ENCODE assay signal across 8 cellular contexts in genomic region chrX:57592894-57593215, GRCh38. TPM values are rescaled to one million over a fixed set of nuclear protein-coding genes. Genes with fewer than 3 reads are reported as not detected.
DNase-seq lines count a peak whose midpoint lies in the region; TF ChIP-seq lines count a peak whose summit lies in the region.
"Not testable (repeated sequence)": the region's sequence is repeated elsewhere in the genome, so short reads cannot be mapped to it uniquely, and the experiment has no call there.

No MANE protein-coding gene starts in this region.

- 20 to 36% (median 32%) methylated on average over 1 to 14 of the region's 15 CpGs; no CpG with 5 or more reads in 1 of the 4 donors for WGBS in adrenal gland, 4 donors
- WGBS in urinary bladder, result 19% methylated on average over 15 of the region's 15 CpGs

- H3K27ac ChIP-seq in adrenal gland, result peak overlapping the region; percentile 76 to 95 (median 87)
- H3K27ac ChIP-seq in cardiac muscle cell, result peak overlapping the region; percentile 95
- peak overlapping the region; percentile 83 for H3K27ac ChIP-seq in urinary bladder (ENCODE audit: low read depth)

- H3K27ac Mint-ChIP-seq in neural crest cell (ENCODE audit: unreplicated experiment), result not testable (repeated sequence)

- H3K27me3 Mint-ChIP-seq in neural crest cell (ENCODE audit: low read depth), result not testable (repeated sequence)

- intact Hi-C loops in adrenal gland (cut with DNase I), result not testable (repeated sequence)

- H3K9me3 Mint-ChIP-seq in neural crest cell, result not testable (repeated sequence)

- H3K36me3 Mint-ChIP-seq in neural crest cell (ENCODE audit: low read depth), result not testable (repeated sequence)

- H3K4me1 ChIP-seq in HAP-1 (peaks cover 26% of the 10 kb centered on the region), adrenal gland (replicated peaks in 1 of 2) (peaks cover 12 to 25% of the 10 kb centered on the region in 2 donors), cardiac muscle cell (ENCODE audit: low read depth) (peaks cover 15% of the 10 kb centered on the region)
- not testable (repeated sequence) for H3K4me1 ChIP-seq in urinary bladder (ENCODE audit: insufficient read depth)

- peaks cover 38% of the 10 kb centered on the region for H3K4me1 Mint-ChIP-seq in neural crest cell

- H3K4me3 Mint-ChIP-seq in neural crest cell, result peak overlapping the region; percentile 71

- peak; percentile 8 for TF ChIP-seq CTCF in GM12865 (IDR thresholded peaks at IDR 0.05; ENCODE audit: insufficient read depth, low read depth, low read length, missing control alignments)
- TF ChIP-seq CTCF in adrenal gland (IDR thresholded peaks at IDR 0.05); cardiac muscle cell (IDR thresholded peaks at IDR 0.05; ENCODE audit: low read depth, low read length): not testable (repeated sequence)
- peak; percentile 39 for TF ChIP-seq CTCF in neural crest cell (conservative IDR thresholded peaks at IDR 0.05)

- in situ Hi-C loops in HAP-1 (cut with MboI; ENCODE audit: low sequenced_read_pairs), result loop anchor here (25.0 kb wide), 2 partner anchors 194 to 319 kb away; partner anchors contain the start of gene ZXDA

- H3K9me3 ChIP-seq in HAP-1; adrenal gland (replicated peaks in 1 of 3); cardiac muscle cell (ENCODE audit: low read depth): not testable (repeated sequence)

- DNase-seq in GM12865 (ENCODE audit: low read depth) (peak; percentile 76), HAP-1 (ENCODE audit: low spot score in 2 of 2) (peak; percentile 61 to 80), SHP77 (lab: John Stamatoyannopoulos, UW) (peak; percentile 77 to 80), adrenal gland (peak in 5 of 7 donors; percentile 17 to 64 (median 38)), cardiac muscle cell (ENCODE audit: low read depth in 1 of 2, low spot score in 1 of 2) (peak; percentile 26 to 50), neural crest cell (ENCODE audit: low read depth, low spot score) (peak; percentile 10)
- peak; percentile 11 for DNase-seq in Jurkat, Clone E6-1 (ENCODE audit: low read depth, low spot score)

- H3K27me3 ChIP-seq in HAP-1 (ENCODE audit: low read depth); adrenal gland; cardiac muscle cell: not testable (repeated sequence)

- H3K4me3 ChIP-seq in GM12865 (ENCODE audit: low read depth, low read length) (peak overlapping the region; percentile 50), HAP-1 (peak overlapping the region; percentile 54), adrenal gland (peak overlapping the region in 2 of 4 donors; percentile 32 to 52), cardiac muscle cell (peak overlapping the region; percentile 60), urinary bladder (ENCODE audit: low read depth, low read length) (peak overlapping the region; percentile 58)
- peak overlapping the region; percentile 44 for H3K4me3 ChIP-seq in Jurkat, Clone E6-1 (ENCODE audit: low read length)

- H3K36me3 ChIP-seq in HAP-1 (replicated peaks); adrenal gland (replicated peaks in 1 of 2); cardiac muscle cell; urinary bladder (ENCODE audit: insufficient read depth): not testable (repeated sequence)

- not testable (repeated sequence) for TF ChIP-seq POLR2A in adrenal gland (IDR thresholded peaks at IDR 0.05)

RNA-seq across cellular contexts. Expression of gene ZXDB, which starts 1.0 kb away (rescaled TPM):
- 3.3 TPM for polyA plus RNA-seq in Jurkat, Clone E6-1 (2012; ENCODE audit: insufficient read depth, insufficient read length)
- total RNA-seq in adrenal gland, result 10 to 100 TPM in 1 of 8 donors, 1 to 10 TPM in 7; 6.3 to 31.3 (median 7.9) TPM
- 1 to 10 TPM; 1.4 to 5.7 (median 1.9) TPM for polyA plus RNA-seq in adrenal gland
- 12.4 and 16.7 TPM in 2 replicates for total RNA-seq in cardiac muscle cell
- polyA plus RNA-seq in cardiac muscle cell, result 5.4 and 6.9 TPM in 2 replicates
- total RNA-seq in neural crest cell, result 6.8 and 7.1 TPM in 2 replicates
- 11.6 TPM for total RNA-seq in urinary bladder
- 6.8 TPM for polyA plus RNA-seq in urinary bladder

Comparison
In these comparisons a context has a peak if more than half of its experiments do, and no peak if none do; other contexts are left out.
1. DNase-seq: peak in every context shown above with its lines; median percentile 78 in SHP77; 76 in GM12865; 70 in HAP-1; 38 in adrenal gland; 38 in cardiac muscle cell; 11 in Jurkat, Clone E6-1; 10 in neural crest cell.